In the genomic region with DNA sequence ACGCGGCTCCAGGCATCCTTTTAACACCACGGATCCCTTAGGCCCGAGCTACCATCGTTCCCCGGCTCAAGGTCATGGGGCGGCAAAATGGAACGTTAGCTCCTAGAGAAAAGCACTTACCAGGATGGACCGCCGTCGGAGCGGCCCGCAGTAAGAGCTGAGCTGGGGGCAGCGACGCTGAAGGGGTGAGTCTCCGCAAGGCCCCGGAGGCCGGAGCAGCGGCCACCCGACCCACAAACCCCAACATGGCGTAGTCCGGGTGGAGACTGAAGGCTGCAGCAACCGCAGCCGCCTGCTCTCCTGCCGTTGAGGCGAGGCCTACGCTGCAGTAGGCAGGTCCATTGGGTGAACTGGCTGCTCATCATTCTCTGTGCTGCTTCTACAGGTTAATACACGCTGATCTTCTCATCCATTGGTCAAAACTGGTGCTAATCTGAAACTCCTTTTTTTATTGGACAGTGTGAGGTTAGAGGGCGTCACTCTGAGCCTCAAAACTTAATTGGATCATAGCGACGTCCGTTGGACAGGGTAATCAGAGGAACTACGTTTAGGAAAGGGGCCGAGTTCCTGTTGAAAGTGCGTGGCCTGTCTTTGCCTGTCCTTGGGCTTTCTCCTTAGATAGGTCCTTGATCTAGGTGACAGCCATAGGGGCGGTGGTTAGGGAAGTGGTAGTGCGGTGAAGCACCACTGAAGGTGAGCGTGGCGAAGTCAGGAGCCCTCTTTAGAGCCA, we compare ENCODE assay signal across 1 cellular context.
TF ChIP-seq lines count a peak whose summit lies in the region.

A gene (minus strand): TSS at position 268 of the 730 bp plus-strand sequence. CDS start 21 bp downstream, at position 247.

TF ChIP-seq in HEK293, 187 proteins besides CTCF, POLR2A, EP300 and RAD21 (continued from another document):
- TF ChIP-seq ZNF146 (tag by site-specific recombination; IDR thresholded peaks at IDR 0.05), result peak; percentile 19; the same call in 1 of the 2 replicates
- peak; percentile 94; the same call in 1 of the 2 replicates for TF ChIP-seq ZNF501 (tag by site-specific recombination; IDR thresholded peaks at IDR 0.05)
- peak; percentile 63; the same call in 1 of the 2 replicates for TF ChIP-seq ZNF76 (tag by site-specific recombination; IDR thresholded peaks at IDR 0.05; ENCODE audit: borderline replicate concordance, low read depth)
- TF ChIP-seq ZNF394 (tag by site-specific recombination; IDR thresholded peaks at IDR 0.05; ENCODE audit: borderline replicate concordance), result peak; percentile 38; the same call in 1 of the 2 replicates
- TF ChIP-seq ZBTB8A (tag by site-specific recombination; IDR thresholded peaks at IDR 0.05), result peak; percentile 56; the same call in 1 of the 2 replicates
- TF ChIP-seq ZNF341 (tag by site-specific recombination; IDR thresholded peaks at IDR 0.05; ENCODE audit: low read depth), result peak; percentile 39; the same call in 1 of the 2 replicates
- TF ChIP-seq, protein P1, sequence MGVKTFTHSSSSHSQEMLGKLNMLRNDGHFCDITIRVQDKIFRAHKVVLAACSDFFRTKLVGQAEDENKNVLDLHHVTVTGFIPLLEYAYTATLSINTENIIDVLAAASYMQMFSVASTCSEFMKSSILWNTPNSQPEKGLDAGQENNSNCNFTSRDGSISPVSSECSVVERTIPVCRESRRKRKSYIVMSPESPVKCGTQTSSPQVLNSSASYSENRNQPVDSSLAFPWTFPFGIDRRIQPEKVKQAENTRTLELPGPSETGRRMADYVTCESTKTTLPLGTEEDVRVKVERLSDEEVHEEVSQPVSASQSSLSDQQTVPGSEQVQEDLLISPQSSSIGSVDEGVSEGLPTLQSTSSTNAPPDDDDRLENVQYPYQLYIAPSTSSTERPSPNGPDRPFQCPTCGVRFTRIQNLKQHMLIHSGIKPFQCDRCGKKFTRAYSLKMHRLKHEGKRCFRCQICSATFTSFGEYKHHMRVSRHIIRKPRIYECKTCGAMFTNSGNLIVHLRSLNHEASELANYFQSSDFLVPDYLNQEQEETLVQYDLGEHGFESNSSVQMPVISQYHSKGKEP (tag by site-specific recombination; IDR thresholded peaks at IDR 0.05), result peak; percentile 87
